In genomic region chr21:19553930-19554615, GRCh38 we compare ENCODE assay signal across 1 cellular context.
TF ChIP-seq lines count a peak whose summit lies in the region.

No MANE protein-coding gene starts in this region.

TF ChIP-seq in H1, 55 proteins besides CTCF, POLR2A, EP300 and RAD21:
- TF ChIP-seq CHD7 (IDR thresholded peaks at IDR 0.05; ENCODE audit: insufficient replicate concordance, low read length) (peak; percentile 89), BCL11A (IDR thresholded peaks at IDR 0.05; ENCODE audit: low read depth in 2 of 2, low read length in 2 of 2) (peak in 1 of 2 experiments; percentile 78), KDM1A (IDR thresholded peaks at IDR 0.05; ENCODE audit: borderline replicate concordance, low read length) (no peak), POU5F1 (IDR thresholded peaks at IDR 0.05; ENCODE audit: low read depth, low read length) (0 out of 2 replicates have a peak, but pooled peaks have one; percentile 26), NANOG (IDR thresholded peaks at IDR 0.05; ENCODE audit: insufficient read depth, low read depth, low read length, poor library complexity, severe bottlenecking) (peak; percentile 93), CEBPB (IDR thresholded peaks at IDR 0.05; ENCODE audit: low read depth, low read length) (peak; percentile 75; the same call in 1 of the 2 replicates), FOSL1 (IDR thresholded peaks at IDR 0.05; ENCODE audit: insufficient read depth, low read depth, low read length) (no peak), NRF1 (IDR thresholded peaks at IDR 0.05; ENCODE audit: low read depth, low read length) (no peak), CTBP2 (IDR thresholded peaks at IDR 0.05; ENCODE audit: borderline replicate concordance, insufficient read depth, insufficient read length, low read length) (no peak)
